ENCODE assay signal across 23 cellular contexts in the genomic region with DNA sequence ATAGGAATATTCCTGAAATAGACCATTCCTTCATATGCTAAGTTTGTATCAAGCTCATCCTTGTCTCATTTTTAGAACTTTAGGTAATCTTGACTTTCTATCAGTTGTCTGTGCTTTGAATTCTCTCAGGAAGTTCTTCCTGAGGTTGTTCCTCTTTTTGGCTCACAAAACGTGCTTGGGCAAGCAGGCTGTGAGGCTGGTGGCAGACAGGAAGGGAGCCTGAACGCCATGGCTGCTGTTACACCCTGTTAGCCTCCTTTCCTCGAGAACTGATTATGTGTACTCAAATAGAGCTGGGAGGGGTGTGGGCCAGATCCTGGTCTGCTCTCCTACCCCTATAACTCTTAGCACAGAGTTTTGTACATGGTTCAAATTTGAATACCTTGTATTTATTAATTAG.
DNase-seq lines count a peak whose midpoint lies in the region; TF ChIP-seq lines count a peak whose summit lies in the region.
"Had no signal": no experiment of that assay in that cellular context is flagged by ENCODE, and none has a peak within 500 bp of the region (broad histone marks: within the 10 kb centered on the region; RNA-seq: fewer than 3 reads in every experiment).

No MANE protein-coding gene starts in this region.

- no peak overlapping the region for H3K27ac Mint-ChIP-seq in glutamatergic neuron (ENCODE audit: unreplicated experiment)
- H3K27ac Mint-ChIP-seq: activated naive CD4-positive, alpha-beta T cell treated with anti-CD3 and anti-CD28 coated beads, Interleukin-2, amount 50 U/mL, for 24 hours; activated T-helper 1 cell treated with anti-CD3 and anti-CD28 coated beads, Interleukin-12 subunit alpha, Interleukin-12 subunit beta, Interleukin-2, Interleukin-4 antibody, amounts not matched to agents 30 ng/mL and 10 ng/mL and 1 ng/mL, durations not matched to agents 14 hours and 24 hours and 36 hours; neural progenitor cell; T-helper 17 cell had no signal

- DNase-seq in Ammon's horn (ENCODE audit: low spot score) (peak; percentile 21), GF-D8 (lab: John Stamatoyannopoulos, UW) (peak; percentile 63), NOMO-1 treated with DMSO at 0.1 percent for 48 hours (lab: John Stamatoyannopoulos, UW; ENCODE audit: unreplicated experiment) (peak; percentile 36), UCSD-AML1 (lab: John Stamatoyannopoulos, UW; ENCODE audit: unreplicated experiment) (peak; percentile 62), NCI-H226 (no peak), hypothalamus (lab: John Stamatoyannopoulos, UW) (no peak), NCI-H69 (lab: John Stamatoyannopoulos, UW) (no peak), glutamatergic neuron (no peak)
- DNase-seq: activated CD4-positive, alpha-beta T cell treated with anti-CD3 and anti-CD28 coated beads, Interleukin-2, amount 50 U/mL, for 1 hour; CD4-positive, alpha-beta memory T cell; cortex of kidney; DMS 273 treated with DMSO at 0.1 percent for 48 hours; kidney glomerular epithelial cell; MG63; NCI-H1694; NCI-H82; posterior cingulate gyrus; stimulated activated CD4-positive, alpha-beta T cell treated with anti-CD3 and anti-CD28 coated beads, Interleukin-15, amount 100 ng/mL, for 24 hours; stimulated activated naive CD8-positive, alpha-beta T cell treated with anti-CD3 and anti-CD28 coated beads, Interleukin-15, Interleukin-2, amounts not matched to agents 100 U/mL and 50 U/mL, for 24 hours; T-helper 17 cell had no signal

- TF ChIP-seq CTCF in glutamatergic neuron (IDR thresholded peaks at IDR 0.05; ENCODE audit: partially characterized antibody, unreplicated experiment) = no peak

- peaks cover 1% of the 10 kb centered on the region for H3K9me3 Mint-ChIP-seq in glutamatergic neuron (ENCODE audit: unreplicated experiment)
- H3K9me3 Mint-ChIP-seq: activated naive CD4-positive, alpha-beta T cell treated with anti-CD3 and anti-CD28 coated beads, Interleukin-2, amount 50 U/mL, for 24 hours; activated T-helper 1 cell treated with anti-CD3 and anti-CD28 coated beads, Interleukin-12 subunit alpha, Interleukin-12 subunit beta, Interleukin-2, Interleukin-4 antibody, amounts not matched to agents 30 ng/mL and 10 ng/mL and 1 ng/mL, durations not matched to agents 14 hours and 24 hours and 36 hours; neural progenitor cell had no signal

- no peaks in the 10 kb centered on the region for H3K27me3 Mint-ChIP-seq in glutamatergic neuron (ENCODE audit: unreplicated experiment)
- H3K27me3 Mint-ChIP-seq: activated naive CD4-positive, alpha-beta T cell treated with anti-CD3 and anti-CD28 coated beads, Interleukin-2, amount 50 U/mL, for 24 hours; T-helper 17 cell had no signal

- no peaks in the 10 kb centered on the region for H3K4me1 Mint-ChIP-seq in glutamatergic neuron (ENCODE audit: low read depth, unreplicated experiment)
- H3K4me1 Mint-ChIP-seq: activated naive CD4-positive, alpha-beta T cell treated with anti-CD3 and anti-CD28 coated beads, Interleukin-2, amount 50 U/mL, for 24 hours; CD4-positive, alpha-beta memory T cell; T-helper 17 cell had no signal

- H3K4me3 Mint-ChIP-seq in glutamatergic neuron (ENCODE audit: unreplicated experiment) = no peak overlapping the region
- H3K4me3 Mint-ChIP-seq: activated naive CD4-positive, alpha-beta T cell treated with anti-CD3 and anti-CD28 coated beads, Interleukin-2, amount 50 U/mL, for 24 hours; activated T-helper 1 cell treated with anti-CD3 and anti-CD28 coated beads, Interleukin-12 subunit alpha, Interleukin-12 subunit beta, Interleukin-2, Interleukin-4 antibody, amounts not matched to agents 30 ng/mL and 10 ng/mL and 1 ng/mL, durations not matched to agents 14 hours and 24 hours and 36 hours; CD4-positive, alpha-beta memory T cell; neural progenitor cell; T-helper 17 cell had no signal

- no peaks in the 10 kb centered on the region for H3K36me3 Mint-ChIP-seq in glutamatergic neuron (ENCODE audit: unreplicated experiment)
- H3K36me3 Mint-ChIP-seq: activated naive CD4-positive, alpha-beta T cell treated with anti-CD3 and anti-CD28 coated beads, Interleukin-2, amount 50 U/mL, for 24 hours; CD4-positive, alpha-beta memory T cell; neural progenitor cell had no signal

Comparison
In these comparisons a context has a peak if more than half of its experiments do, and no peak if none do; other contexts are left out.
1. DNase-seq: peak in Ammon's horn (single experiment), GF-D8 (single experiment), NOMO-1 treated with DMSO at 0.1 percent for 48 hours (single experiment) and UCSD-AML1 (single experiment); none in NCI-H226 (single experiment), hypothalamus (0 of 51), NCI-H69 (single experiment) and glutamatergic neuron (single experiment).